Comparison of ENCODE assay signal across 8 cellular contexts in the genomic region with DNA sequence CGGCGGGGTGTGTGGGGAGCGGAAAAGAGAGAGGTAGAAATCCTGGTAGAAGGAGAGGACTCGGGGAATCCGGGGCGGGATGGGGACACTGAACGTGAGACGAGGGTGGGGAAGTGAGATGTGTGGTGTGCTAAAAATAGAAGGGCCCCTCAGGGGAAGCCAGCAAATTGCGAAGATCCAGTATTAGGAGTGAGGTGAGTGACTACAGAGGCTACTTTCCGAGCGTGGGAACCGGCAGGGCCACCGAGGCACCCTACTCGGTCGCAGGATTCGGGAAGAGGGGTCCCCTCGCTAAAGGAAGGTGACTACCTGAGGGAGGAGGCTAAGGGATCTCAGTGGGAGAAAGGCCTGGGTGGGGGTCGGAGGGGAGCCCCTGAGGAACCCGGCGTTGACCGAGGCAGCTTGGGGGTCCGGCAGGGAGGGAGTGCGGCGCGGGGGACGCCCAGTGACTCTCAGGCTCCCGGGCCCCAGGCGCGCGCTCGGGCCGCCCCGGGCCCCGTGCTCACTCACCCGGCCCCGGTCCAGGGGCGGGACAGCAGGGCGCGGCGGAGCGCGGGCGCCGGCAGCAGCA. TPM values are rescaled to one million over a fixed set of nuclear protein-coding genes. Genes with fewer than 3 reads are reported as not detected.
A peak's percentile ranks its signal among the peaks of the same experiment; 100 is the strongest.
DNase-seq lines count a peak whose midpoint lies in the region; ATAC-seq and TF ChIP-seq lines count a peak whose summit lies in the region.

No MANE protein-coding gene starts in this region.

- CTCF ChIA-PET in GM10248 (lab: Yijun Ruan, JAX) = interaction anchor here (1.1 to 5.6 kb wide), 8 partner anchors 11 to 340 kb away, joined by 3 to 47 read pairs (median 4); a partner anchor contains a TSS

- H3F3A ChIP-seq in Loucy (ENCODE audit: low read depth) = no peaks in the 10 kb centered on the region

- H3K9me2 ChIP-seq in Loucy (replicated peaks; ENCODE audit: low read depth, low read length) = no peaks in the 10 kb centered on the region

- H3K27ac ChIP-seq in testis = peak overlapping the region; percentile 56 to 88

- peaks cover 3% of the 10 kb centered on the region for H4K20me1 ChIP-seq in Loucy (ENCODE audit: insufficient read depth, low read length, poor library complexity, severe bottlenecking)

- POLR2A ChIA-PET in GM10248 (lab: Yijun Ruan, JAX) = interaction anchor here (1.4 kb wide), 1 partner anchor 54 kb away, joined by 3 read pairs; a partner anchor contains a TSS

- peak overlapping the region; percentile 67 for H3K9ac ChIP-seq in Loucy (ENCODE audit: low read depth, low read length, poor library complexity, severe bottlenecking)

- in situ Hi-C loops in astrocyte of the spinal cord (cut with HindIII; ENCODE audit: low sequenced_read_pairs) = no loop called here

- H3K4me3 ChIP-seq in Loucy (ENCODE audit: low read length, poor library complexity, severe bottlenecking) = peak overlapping the region; percentile 94
- peak overlapping the region; percentile 76 for H3K4me3 ChIP-seq in astrocyte of the spinal cord (ENCODE audit: low read depth, low read length)
- H3K4me3 ChIP-seq in testis = peak overlapping the region; percentile 66 to 72

- peak overlapping the region; percentile 80 for H3K4me2 ChIP-seq in Loucy (ENCODE audit: low read depth, low read length, poor library complexity, severe bottlenecking)

- peaks cover 18% of the 10 kb centered on the region; the same call in 1 of the 2 replicates for H3K79me2 ChIP-seq in Loucy (ENCODE audit: insufficient read depth, low read length)

- no peak for TF ChIP-seq CTCF in Loucy (conservative IDR thresholded peaks at IDR 0.05; ENCODE audit: low read length)
- TF ChIP-seq CTCF in astrocyte of the spinal cord (IDR thresholded peaks at IDR 0.05; ENCODE audit: low read depth, low read length) = no peak
- TF ChIP-seq CTCF in testis (IDR thresholded peaks at IDR 0.05) = no peak
- TF ChIP-seq CTCF in GM10248 (IDR thresholded peaks at IDR 0.05; ENCODE audit: control extremely low read depth, extremely low read depth, low read depth, missing control alignments) = no peak

- no peaks in the 10 kb centered on the region for H3K27me3 ChIP-seq in Loucy (ENCODE audit: insufficient read depth, low read length, poor library complexity, severe bottlenecking)
- no peaks in the 10 kb centered on the region for H3K27me3 ChIP-seq in testis

- H3K4me1 Mint-ChIP-seq in T-helper 2 cell treated with Interferon-gamma antibody and Interleukin-4, amounts not matched to agents 5 μg/mL and 100 μg/mL, for 36 hours (ENCODE audit: low read depth) = peaks cover 16% of the 10 kb centered on the region

- no peaks in the 10 kb centered on the region for H3K9me3 Mint-ChIP-seq in T-helper 2 cell treated with Interferon-gamma antibody and Interleukin-4, amounts not matched to agents 5 μg/mL and 100 μg/mL, for 36 hours

- H3K27ac Mint-ChIP-seq in T-helper 2 cell treated with Interferon-gamma antibody and Interleukin-4, amounts not matched to agents 5 μg/mL and 100 μg/mL, for 36 hours = peak overlapping the region; percentile 96

- no peak for TF ChIP-seq POLR2A in testis (IDR thresholded peaks at IDR 0.05)

- peaks cover 3% of the 10 kb centered on the region for H3K36me3 Mint-ChIP-seq in T-helper 2 cell treated with Interferon-gamma antibody and Interleukin-4, amounts not matched to agents 5 μg/mL and 100 μg/mL, for 36 hours (ENCODE audit: low read depth)

- H3K9me3 ChIP-seq in Loucy (ENCODE audit: insufficient read depth, low read depth, low read length) = no peaks in the 10 kb centered on the region
- no peaks in the 10 kb centered on the region for H3K9me3 ChIP-seq in testis

- peak; percentile 8 for DNase-seq in T-helper 2 cell treated with Interferon-gamma antibody and Interleukin-4, amounts not matched to agents 5 μg/mL and 100 μg/mL, for 36 hours (ENCODE audit: low spot score)
- no peak for DNase-seq in T-helper 2 cell
- no peak for DNase-seq in astrocyte of the spinal cord (ENCODE audit: low read depth, low spot score)
- DNase-seq in kidney tubule cell (ENCODE audit: low spot score) = peak; percentile 28
- DNase-seq in testis = peak; percentile 33
- DNase-seq in GM10248 (ENCODE audit: extremely low spot score) = no peak

- 0 to 1% methylated on average over 17 to 34 of the region's 44 CpGs for WGBS in testis, 2 donors

- H3K27me3 Mint-ChIP-seq in T-helper 2 cell treated with Interferon-gamma antibody and Interleukin-4, amounts not matched to agents 5 μg/mL and 100 μg/mL, for 36 hours (ENCODE audit: low read depth) = no peaks in the 10 kb centered on the region

- peak overlapping the region; percentile 93 for H2AFZ ChIP-seq in Loucy (ENCODE audit: low read length)

- peak overlapping the region; percentile 87 for H3K4me3 Mint-ChIP-seq in T-helper 2 cell treated with Interferon-gamma antibody and Interleukin-4, amounts not matched to agents 5 μg/mL and 100 μg/mL, for 36 hours

- ATAC-seq in GM19328 (IDR thresholded peaks at IDR 0.05; ENCODE audit: unreplicated experiment) = no peak

- intact Hi-C loops in testis (cut with DNase I; ENCODE audit: low total_unique reads) = loop anchor here (10.0 kb wide), 1 partner anchor 193 kb away; no protein-coding TSS in a partner anchor

- H3K4me1 ChIP-seq in Loucy (ENCODE audit: insufficient read depth, low read length, poor library complexity, severe bottlenecking) (peaks cover 40% of the 10 kb centered on the region), testis (no peaks in the 10 kb centered on the region)

- H3K36me3 ChIP-seq in Loucy (ENCODE audit: insufficient read depth, low read length) (no peaks in the 10 kb centered on the region), testis (ENCODE audit: low read depth, missing control alignments) (no peaks in the 10 kb centered on the region)

RNA-seq across cellular contexts. Expression of a gene that starts 0.3 kb away (rescaled TPM):
- 10 to 100 TPM in 1 of 2 donors, 1 to 10 TPM in 1; 9.6 to 10.6 TPM for total RNA-seq in testis
- polyA plus RNA-seq in testis (ENCODE audit: insufficient read depth, low read depth, low replicate concordance) = 8.2 TPM

RNA-seq across cellular contexts. Expression of a gene that starts 42.6 kb away (rescaled TPM):
- total RNA-seq in testis = under 1 TPM in 1 of 2 donors, not detected in 1; 0.19 TPM
- polyA plus RNA-seq in testis (ENCODE audit: insufficient read depth, low read depth, low replicate concordance) = not detected

RNA-seq across cellular contexts. Expression of a gene that starts 54.4 kb away (rescaled TPM):
- 1 to 10 TPM; 5.6 to 8.5 TPM for total RNA-seq in testis
- polyA plus RNA-seq in testis (ENCODE audit: insufficient read depth, low read depth, low replicate concordance) = 5.0 TPM

Comparison
In these comparisons a context has a peak if more than half of its experiments do, and no peak if none do; other contexts are left out.
1. DNase-seq: peak in T-helper 2 cell treated with Interferon-gamma antibody and Interleukin-4, amounts not matched to agents 5 μg/mL and 100 μg/mL, for 36 hours (single experiment), kidney tubule cell (single experiment) and testis (single experiment); none in T-helper 2 cell (0 of 5), astrocyte of the spinal cord (single experiment) and GM10248 (single experiment).
2. Peak in every context shown above with its lines, with median percentiles within 50 percentile points of each other: H3K4me3 ChIP-seq.